ENCODE assay signal across 8 cellular contexts in genomic region chr12:123043536-123044001, GRCh38.
A peak's percentile ranks its signal among the peaks of the same experiment; 100 is the strongest.
DNase-seq lines count a peak whose midpoint lies in the region; ATAC-seq and TF ChIP-seq lines count a peak whose summit lies in the region.

No MANE protein-coding gene starts in this region.

- H2BK5ac ChIP-seq in mesendoderm (ENCODE audit: low read length): peak overlapping the region; percentile 25

- H3K9me2 ChIP-seq in GM23248 (ENCODE audit: insufficient read depth): no peaks in the 10 kb centered on the region

- H3K4me1 ChIP-seq in GM23248 (ENCODE audit: insufficient read depth): peaks cover 6% of the 10 kb centered on the region; the same call in 1 of the 2 replicates
- peaks cover 9% of the 10 kb centered on the region for H3K4me1 ChIP-seq in effector memory CD4-positive, alpha-beta T cell (ENCODE audit: control insufficient read depth, insufficient read depth, low read length, poor library complexity, severe bottlenecking)
- peaks cover 9% of the 10 kb centered on the region for H3K4me1 ChIP-seq in mesendoderm (ENCODE audit: control insufficient read depth, low read depth, low read length)

- no peaks in the 10 kb centered on the region for H3K79me2 ChIP-seq in GM23248 (ENCODE audit: insufficient read depth)
- no peaks in the 10 kb centered on the region for H3K79me2 ChIP-seq in mesendoderm (ENCODE audit: control insufficient read depth, insufficient read depth, low read length)

- H3K4me3 ChIP-seq in AG04450 (ENCODE audit: low read depth, low read length): no peak overlapping the region
- no peak overlapping the region for H3K4me3 ChIP-seq in GM23248
- H3K4me3 ChIP-seq in effector memory CD4-positive, alpha-beta T cell (ENCODE audit: insufficient read depth, low read depth, low read length, poor library complexity, severe bottlenecking): no peak overlapping the region
- no peak overlapping the region for H3K4me3 ChIP-seq in mesendoderm (ENCODE audit: low read length)

- H3K4ac ChIP-seq in mesendoderm (ENCODE audit: low read depth, low read length): no peak overlapping the region

- no peak overlapping the region for H3K23ac ChIP-seq in mesendoderm (ENCODE audit: low read length)

- TF ChIP-seq CTCF in AG04450 (IDR thresholded peaks at IDR 0.05; ENCODE audit: low read depth, low read length): peak; percentile 85

- ATAC-seq in GM21717 (IDR thresholded peaks at IDR 0.05; ENCODE audit: unreplicated experiment): no peak

- no peak overlapping the region for H2AFZ ChIP-seq in GM23248

- no peak overlapping the region for H4K8ac ChIP-seq in mesendoderm (ENCODE audit: low read depth, low read length)

- H3K27ac ChIP-seq in AG04450 (ENCODE audit: low read depth, low read length): peak overlapping the region; percentile 85
- H3K27ac ChIP-seq in GM23248: peak overlapping the region; percentile 70
- H3K27ac ChIP-seq in effector memory CD4-positive, alpha-beta T cell (ENCODE audit: insufficient read depth, low read length, poor library complexity, severe bottlenecking): no peak overlapping the region
- H3K27ac ChIP-seq in mesendoderm (ENCODE audit: low read depth, low read length): peak overlapping the region; percentile 60

- no peak overlapping the region for H2BK15ac ChIP-seq in mesendoderm (replicated peaks; ENCODE audit: low read depth)

- no peak overlapping the region for H4K5ac ChIP-seq in mesendoderm (ENCODE audit: low read length)

- no peaks in the 10 kb centered on the region for H3F3A ChIP-seq in GM23248 (ENCODE audit: insufficient read depth)

- peak overlapping the region; percentile 46 for H3K18ac ChIP-seq in mesendoderm (ENCODE audit: low read length)

- CTCF ChIA-PET in AG04450 (lab: Charles Lee): interaction anchor here (0.6 to 4.3 kb wide), 27 partner anchors 9 to 545 kb away, joined by 3 to 41 read pairs (median 5); partner anchors contain the start of genes MPHOSPH9, MTRFR and PITPNM2

- H3K4me2 ChIP-seq in GM23248 (ENCODE audit: unreplicated experiment): peak overlapping the region; percentile 38
- no peak overlapping the region for H3K4me2 ChIP-seq in mesendoderm (ENCODE audit: low read length)

- H2AK5ac ChIP-seq in mesendoderm (ENCODE audit: low read length): no peak overlapping the region

- H3K56ac ChIP-seq in mesendoderm (ENCODE audit: low read length): peak overlapping the region; percentile 18

- WGBS in GM23248 (ENCODE audit: low coverage in 1 of 2, low lambda C conversion rate in 2 of 2, missing lambda C conversion rate in 2 of 2), 2 experiments: 4 to 5% methylated on average over 7 of the region's 7 CpGs
- no CpG with 5 or more reads among the region's 7 CpGs for WGBS in mesendoderm (ENCODE audit: extremely low coverage, insufficient coverage, low lambda C conversion rate)

- H3K36me3 ChIP-seq in GM23248 (ENCODE audit: low read depth) (no peaks in the 10 kb centered on the region), mesendoderm (ENCODE audit: control insufficient read depth, insufficient read depth, low read length) (no peaks in the 10 kb centered on the region)
- H3K36me3 ChIP-seq in effector memory CD4-positive, alpha-beta T cell (ENCODE audit: control insufficient read depth, insufficient read depth, low read length): no peaks in the 10 kb centered on the region

- H3K9ac ChIP-seq in GM23248 (peak overlapping the region; percentile 70), mesendoderm (ENCODE audit: low read length) (peak overlapping the region; percentile 3)

- in situ Hi-C loops in GM23248 (cut with MboI): loop anchor here (10.0 kb wide), 1 partner anchor 101 kb away; no protein-coding TSS in a partner anchor

- no peaks in the 10 kb centered on the region for H3K79me1 ChIP-seq in mesendoderm (ENCODE audit: low read length)

- POLR2A ChIA-PET in AG04450 (lab: Yijun Ruan, JAX): interaction anchor here (0.5 to 3.8 kb wide), 14 partner anchors 21 to 227 kb away, joined by 3 to 56 read pairs (median 3); partner anchors contain the start of genes ABCB9, ARL6IP4, MPHOSPH9 and MTRFR

- H2BK120ac ChIP-seq in mesendoderm (ENCODE audit: low read depth, low read length): no peak overlapping the region

- no peaks in the 10 kb centered on the region for H4K20me1 ChIP-seq in GM23248 (ENCODE audit: insufficient read depth)

- H3K27me3 ChIP-seq in AG04450 (ENCODE audit: control insufficient read depth, insufficient read depth, low read length) (no peaks in the 10 kb centered on the region), GM23248 (replicated peaks; ENCODE audit: insufficient read depth) (no peaks in the 10 kb centered on the region), mesendoderm (ENCODE audit: insufficient read depth, low read length, poor library complexity) (no peaks in the 10 kb centered on the region)
- H3K27me3 ChIP-seq in effector memory CD4-positive, alpha-beta T cell (replicated peaks; ENCODE audit: control insufficient read depth, insufficient read depth, low read length, poor library complexity, severe bottlenecking): no peaks in the 10 kb centered on the region

- DNase-seq in AG04450 (ENCODE audit: low read depth, low spot score): peak; percentile 96
- peak; percentile 96 for DNase-seq in GM23248
- peak; percentile 69 for DNase-seq in NCI-H82 (lab: John Stamatoyannopoulos, UW)
- peak; percentile 35 to 53 (median 41) for DNase-seq in activated CD8-positive, alpha-beta memory T cell treated with anti-CD3 and anti-CD28 coated beads for 48 hours (ENCODE audit: low read depth in 2 of 3, low spot score in 2 of 3)
- peak; percentile 19 to 34 (median 25) for DNase-seq in effector memory CD4-positive, alpha-beta T cell
- DNase-seq in mesendoderm: peak; percentile 83
- peak; percentile 49 for DNase-seq in stimulated activated CD8-positive, alpha-beta memory T cell treated with anti-CD3 and anti-CD28 coated beads, Interleukin-15, amount 100 ng/mL, for 1 hour (ENCODE audit: low read depth)

- H3K9me3 ChIP-seq in AG04450 (ENCODE audit: control insufficient read depth, insufficient read depth, low read length) (no peaks in the 10 kb centered on the region), GM23248 (ENCODE audit: low read depth) (no peaks in the 10 kb centered on the region)
- H3K9me3 ChIP-seq in effector memory CD4-positive, alpha-beta T cell (ENCODE audit: control insufficient read depth, low read length): no peaks in the 10 kb centered on the region

Comparison
In these comparisons a context has a peak if more than half of its experiments do, and no peak if none do; other contexts are left out.
1. DNase-seq: peak in every context shown above with its lines; median percentile 96 in AG04450; 96 in GM23248; 83 in mesendoderm; 69 in NCI-H82; 49 in stimulated activated CD8-positive, alpha-beta memory T cell treated with anti-CD3 and anti-CD28 coated beads, Interleukin-15, amount 100 ng/mL, for 1 hour; 41 in activated CD8-positive, alpha-beta memory T cell treated with anti-CD3 and anti-CD28 coated beads for 48 hours; 25 in effector memory CD4-positive, alpha-beta T cell.